Comparison of ENCODE assay signal across 10 cellular contexts in genomic region chr5:153445875-153446567, GRCh38. TPM values are rescaled to one million over a fixed set of nuclear protein-coding genes. Genes with fewer than 3 reads are reported as not detected.
DNase-seq lines count a peak whose midpoint lies in the region; ATAC-seq, FAIRE-seq and TF ChIP-seq lines count a peak whose summit lies in the region.
"Had no signal": no experiment of that assay in that cellular context is flagged by ENCODE, and none has a peak within 500 bp of the region (broad histone marks: within the 10 kb centered on the region; RNA-seq: fewer than 3 reads in every experiment).

No MANE protein-coding gene starts in this region.

- ATAC-seq in pancreas, result peak; percentile 24 to 68 (median 52)
- no peak for ATAC-seq in HG03354 (IDR thresholded peaks at IDR 0.05; ENCODE audit: poor library complexity, severe bottlenecking, unreplicated experiment)

- no peaks in the 10 kb centered on the region for H3K9me3 ChIP-seq in pancreas

- WGBS in pancreas, 2 donors, result 18 to 19% methylated on average over 9 of the region's 9 CpGs

- H3K27ac ChIP-seq in brain microvascular endothelial cell (no peak overlapping the region), pancreas (no peak overlapping the region)
- H3K27ac ChIP-seq: KMS-11 had no signal

- H3K36me3 ChIP-seq in brain microvascular endothelial cell (replicated peaks) (no peaks in the 10 kb centered on the region), pancreas (no peaks in the 10 kb centered on the region)

- H3K27me3 ChIP-seq in brain microvascular endothelial cell (replicated peaks) (no peaks in the 10 kb centered on the region), pancreas (peaks cover 0 to 4% (median 0%) of the 10 kb centered on the region in 4 donors)
- H3K27me3 ChIP-seq: dorsolateral prefrontal cortex had no signal

- intact Hi-C loops in pancreas (cut with DNase I), result no loop called here

- FAIRE-seq in pancreas (lab: Jason Lieb, UNC), result no peak

- no peak overlapping the region for H3K4me3 Mint-ChIP-seq in type B pancreatic cell

- no peak overlapping the region for H3K27ac Mint-ChIP-seq in type B pancreatic cell

- POLR2A ChIA-PET in GM10248 (lab: Yijun Ruan, JAX), result no interaction called here

- peaks cover 10% of the 10 kb centered on the region for H3K27me3 Mint-ChIP-seq in type B pancreatic cell

- TF ChIP-seq CTCF in brain microvascular endothelial cell (IDR thresholded peaks at IDR 0.05; ENCODE audit: low read depth, low read length, missing control alignments), result no peak
- TF ChIP-seq CTCF in pancreas (IDR thresholded peaks at IDR 0.05), result no peak
- TF ChIP-seq CTCF in type B pancreatic cell (conservative IDR thresholded peaks at IDR 0.05), result no peak
- TF ChIP-seq CTCF in GM10248 (IDR thresholded peaks at IDR 0.05; ENCODE audit: control extremely low read depth, extremely low read depth, low read depth, missing control alignments), result no peak

- no peak overlapping the region for H3K4me3 ChIP-seq in brain microvascular endothelial cell (ENCODE audit: low read depth, low read length)
- no peak overlapping the region for H3K4me3 ChIP-seq in pancreas
- H3K4me3 ChIP-seq: dorsolateral prefrontal cortex had no signal

- DNase-seq in EH (ENCODE audit: low read depth) (peak; percentile 52), NCI-H2081 (lab: John Stamatoyannopoulos, UW) (peak; percentile 65 to 85), brain microvascular endothelial cell (peak; percentile 1), pancreas (peak in 4 of 6 donors; percentile 2 to 17 (median 12)), type B pancreatic cell (ENCODE audit: extremely low spot score, unreplicated experiment) (no peak), GM10248 (ENCODE audit: extremely low spot score) (no peak)
- DNase-seq in effector CD4-positive, alpha-beta T cell, result no peak

- no peaks in the 10 kb centered on the region for H3K36me3 Mint-ChIP-seq in type B pancreatic cell

- CTCF ChIA-PET in GM10248 (lab: Yijun Ruan, JAX), result interaction anchor here (0.9 to 1.4 kb wide), 3 partner anchors 9 to 103 kb away, joined by 3 to 4 read pairs (median 3); no protein-coding TSS in a partner anchor

- in situ Hi-C loops in brain microvascular endothelial cell (cut with HindIII; ENCODE audit: low pct_ligation_motif_present, low sequenced_read_pairs), result no loop called here

- peaks cover 14% of the 10 kb centered on the region for H3K4me1 Mint-ChIP-seq in type B pancreatic cell (ENCODE audit: unreplicated experiment)

- peaks cover 0 to 4% (median 0%) of the 10 kb centered on the region in 3 donors for H3K4me1 ChIP-seq in pancreas

- no peaks in the 10 kb centered on the region for H3K9me3 Mint-ChIP-seq in type B pancreatic cell

RNA-seq across cellular contexts. Expression of gene GRIA1, which starts 44.4 kb away (rescaled TPM):
- total RNA-seq in pancreas (under 1 TPM in 3 of 6 donors, not detected in 3; 0.04 to 0.22 (median 0.06) TPM), type B pancreatic cell (ENCODE audit: low replicate concordance) (0.86 and 18.0 TPM in 2 replicates)
- under 1 TPM; 0.04 to 0.05 TPM for polyA plus RNA-seq in pancreas

Comparison
In these comparisons a context has a peak if more than half of its experiments do, and no peak if none do; other contexts are left out.
1. DNase-seq: peak in EH (single experiment), NCI-H2081 (2 of 2), brain microvascular endothelial cell (single experiment) and pancreas (4 of 6); none in type B pancreatic cell (single experiment), effector CD4-positive, alpha-beta T cell (single experiment) and GM10248 (single experiment).